10 cellular contexts compared by ENCODE assay signal in genomic region chr18:23236876-23237468, GRCh38.
DNase-seq lines count a peak whose midpoint lies in the region; ATAC-seq and TF ChIP-seq lines count a peak whose summit lies in the region.
"Had no signal": no experiment of that assay in that cellular context is flagged by ENCODE, and none has a peak within 500 bp of the region (broad histone marks: within the 10 kb centered on the region; RNA-seq: fewer than 3 reads in every experiment).

No MANE protein-coding gene starts in this region.

- H3K27me3 ChIP-seq in Peyer's patch: no peaks in the 10 kb centered on the region
- no peaks in the 10 kb centered on the region for H3K27me3 ChIP-seq in fibroblast of lung (ENCODE audit: control insufficient read depth, insufficient read depth, low read length)
- H3K27me3 ChIP-seq in skeletal muscle satellite cell (ENCODE audit: control insufficient read depth, insufficient read depth, low read length): no peaks in the 10 kb centered on the region

- H3K27ac ChIP-seq in Peyer's patch (peak overlapping the region in 3 of 4 donors; percentile 58 to 79 (median 67)), fibroblast of lung (ENCODE audit: insufficient read depth, low read length) (no peak overlapping the region)

- H3K36me3 ChIP-seq in Peyer's patch (peaks cover 0 to 4% (median 0%) of the 10 kb centered on the region in 3 donors), fibroblast of lung (ENCODE audit: control insufficient read depth, insufficient read depth, low read length) (peaks cover 1% of the 10 kb centered on the region), skeletal muscle satellite cell (ENCODE audit: insufficient read depth, low read length) (no peaks in the 10 kb centered on the region)

- TF ChIP-seq POLR2A in Peyer's patch (IDR thresholded peaks at IDR 0.05): no peak

- 0 out of 3 replicates have a peak, but pooled peaks have one; percentile 5 for TF ChIP-seq CTCF in GM12872 (IDR thresholded peaks at IDR 0.05; ENCODE audit: insufficient read depth, low read depth, low read length)
- TF ChIP-seq CTCF in Peyer's patch (IDR thresholded peaks at IDR 0.05): no peak
- no peak for TF ChIP-seq CTCF in fibroblast of lung (conservative IDR thresholded peaks at IDR 0.05 in 1 of 2, IDR thresholded peaks at IDR 0.05 in 1 of 2; ENCODE audit: low read depth in 1 of 2, low read length in 2 of 2)
- TF ChIP-seq CTCF in omental fat pad (IDR thresholded peaks at IDR 0.05): no peak

- ATAC-seq in omental fat pad (ENCODE audit: low FRiP score): no peak

- H2AFZ ChIP-seq in fibroblast of lung (ENCODE audit: low read length): no peak overlapping the region

- peak overlapping the region; percentile 65 for H3K4me2 ChIP-seq in fibroblast of lung (ENCODE audit: extremely low read depth, insufficient read depth, low read length)
- H3K4me2 ChIP-seq in skeletal muscle satellite cell (ENCODE audit: low read length): peak overlapping the region; percentile 81

- DNase-seq in Peyer's patch: no peak
- DNase-seq in fibroblast of lung (ENCODE audit: low read depth in 2 of 2): no peak
- DNase-seq in omental fat pad (ENCODE audit: low spot score): no peak
- DNase-seq in germinal center (ENCODE audit: low spot score): no peak
- no peak for DNase-seq in amygdala (lab: John Stamatoyannopoulos, UW)
- no peak for DNase-seq in NCI-H2171 treated with DMSO at 0.1 percent for 48 hours (lab: John Stamatoyannopoulos, UW)
- DNase-seq: Caco-2, cerebellar nuclear complex had no signal

- H3K9ac ChIP-seq in fibroblast of lung (ENCODE audit: insufficient read depth, low read length): no peak overlapping the region
- H3K9ac ChIP-seq in skeletal muscle satellite cell (ENCODE audit: low read depth, low read length): peak overlapping the region; percentile 71

- H3K4me3 ChIP-seq in Peyer's patch (no peak overlapping the region), fibroblast of lung (replicated peaks in 1 of 4; ENCODE audit: control extremely low read depth in 1 of 4, insufficient read depth in 1 of 4, low read depth in 3 of 4, low read length in 4 of 4) (no peak overlapping the region), skeletal muscle satellite cell (ENCODE audit: low read length) (no peak overlapping the region)

- no peaks in the 10 kb centered on the region for H3K79me2 ChIP-seq in fibroblast of lung (ENCODE audit: control insufficient read depth, insufficient read depth, low read length)

- H4K20me1 ChIP-seq in fibroblast of lung (ENCODE audit: control insufficient read depth, extremely low read depth, insufficient read depth, low read length): no peaks in the 10 kb centered on the region

- H3K9me3 ChIP-seq in Peyer's patch (peaks cover 0 to 3% (median 0%) of the 10 kb centered on the region in 4 donors), fibroblast of lung (ENCODE audit: control insufficient read depth, insufficient read depth, low read depth, low read length) (no peaks in the 10 kb centered on the region), skeletal muscle satellite cell (replicated peaks; ENCODE audit: low read length) (no peaks in the 10 kb centered on the region)
- H3K9me3 ChIP-seq: Caco-2 had no signal

- H3K4me1 ChIP-seq in Peyer's patch (peaks cover 0 to 16% (median 6%) of the 10 kb centered on the region in 4 donors), fibroblast of lung (ENCODE audit: control insufficient read depth, extremely low read depth, insufficient read depth, low read length) (peaks cover 5% of the 10 kb centered on the region), skeletal muscle satellite cell (ENCODE audit: control insufficient read depth, insufficient read depth, low read length) (peaks cover 24% of the 10 kb centered on the region)
